18 cellular contexts compared by ENCODE assay signal in genomic region chr14:70771781-70772212, GRCh38. TPM values are rescaled to one million over a fixed set of nuclear protein-coding genes. Genes with fewer than 3 reads are reported as not detected.
DNase-seq lines count a peak whose midpoint lies in the region; FAIRE-seq and TF ChIP-seq lines count a peak whose summit lies in the region.
"Had no signal": no experiment of that assay in that cellular context is flagged by ENCODE, and none has a peak within 500 bp of the region (broad histone marks: within the 10 kb centered on the region; RNA-seq: fewer than 3 reads in every experiment).

No MANE protein-coding gene starts in this region.

- DNase-seq in HT1080 (ENCODE audit: low read depth) (peak; percentile 87), astrocyte of the spinal cord (ENCODE audit: low read depth, low spot score) (peak; percentile 56), renal cortical epithelial cell (ENCODE audit: low read depth) (peak; percentile 73), kidney (no peak), OCI-M2 (lab: John Stamatoyannopoulos, UW; ENCODE audit: unreplicated experiment) (no peak)
- no peak for DNase-seq in stimulated activated CD8-positive, alpha-beta memory T cell treated with anti-CD3 and anti-CD28 coated beads, Interleukin-4, amount 100 ng/mL, for 48 hours
- no peak for DNase-seq in stimulated activated CD4-positive, alpha-beta T cell treated with anti-CD3 and anti-CD28 coated beads, Interleukin-4, amount 100 ng/mL, for 1 hour
- DNase-seq: activated CD4-positive, alpha-beta T cell treated with anti-CD3 and anti-CD28 coated beads for 1 hour; activated CD8-positive, alpha-beta memory T cell treated with anti-CD3 and anti-CD28 coated beads, Interleukin-2, amount 50 U/mL, for 4 hours; activated naive CD4-positive, alpha-beta T cell treated with anti-CD3 and anti-CD28 coated beads, Interleukin-2, amount 50 U/mL, for 16 hours; DMS79; HFFc6; kidney glomerular epithelial cell; NCI-H2029 treated with DMSO at 0.1 percent for 48 hours; NCI-H774; T-helper 17 cell had no signal

- H3K4me1 ChIP-seq in iPS-15b (ENCODE audit: control insufficient read depth, insufficient read depth, low read length): peaks cover 18% of the 10 kb centered on the region
- H3K4me1 ChIP-seq in kidney (ENCODE audit: control insufficient read depth in 1 of 2, insufficient read depth in 1 of 2, low read depth in 1 of 2, low read length in 2 of 2): no peaks in the 10 kb centered on the region

- H3K27ac ChIP-seq in kidney (ENCODE audit: low read depth in 2 of 2, low read length in 2 of 2): no peak overlapping the region
- H3K27ac ChIP-seq: cardiac muscle cell had no signal

- H3K9me3 ChIP-seq in iPS-15b (ENCODE audit: control insufficient read depth, insufficient read depth, low read length) (no peaks in the 10 kb centered on the region), kidney (ENCODE audit: control insufficient read depth in 1 of 2, low read length in 2 of 2) (no peaks in the 10 kb centered on the region)

- intact Hi-C loops in kidney (cut with DNase I): no loop called here

- FAIRE-seq in kidney (lab: Jason Lieb, UNC): no peak

- in situ Hi-C loops in astrocyte of the spinal cord (cut with HindIII; ENCODE audit: low sequenced_read_pairs): no loop called here

- H3K9ac ChIP-seq in iPS-15b (ENCODE audit: low read depth, low read length) (peak overlapping the region; percentile 54), kidney (ENCODE audit: low read length in 2 of 2) (no peak overlapping the region)

- H3K36me3 ChIP-seq in iPS-15b (ENCODE audit: control insufficient read depth, insufficient read depth, low read length) (no peaks in the 10 kb centered on the region), kidney (ENCODE audit: control insufficient read depth in 1 of 2, insufficient read depth in 2 of 2, low read length in 2 of 2) (no peaks in the 10 kb centered on the region)
- H3K36me3 ChIP-seq: cardiac muscle cell had no signal

- H3K27me3 ChIP-seq in iPS-15b (ENCODE audit: control insufficient read depth, insufficient read depth, low read length): no peaks in the 10 kb centered on the region
- H3K27me3 ChIP-seq: cardiac muscle cell had no signal

- TF ChIP-seq CTCF in astrocyte of the spinal cord (IDR thresholded peaks at IDR 0.05; ENCODE audit: low read depth, low read length) (no peak), kidney (IDR thresholded peaks at IDR 0.05; ENCODE audit: borderline replicate concordance, extremely low read depth, insufficient read depth) (no peak)

- H3K4me3 ChIP-seq in astrocyte of the spinal cord (ENCODE audit: low read depth, low read length) (no peak overlapping the region), iPS-15b (ENCODE audit: low read depth, low read length) (no peak overlapping the region), kidney (ENCODE audit: low read length in 2 of 2) (no peak overlapping the region)
- H3K4me3 ChIP-seq: cardiac muscle cell had no signal

RNA-seq across cellular contexts. Expression of gene MAP3K9, which starts 37.5 kb away (rescaled TPM):
- 3.6 and 4.5 TPM in 2 replicates for total RNA-seq in HT1080 (2014; rRNA removed; shearing (Covaris generic))
- polyA plus RNA-seq in HT1080 (2015; cell fraction: cytosol; rRNA removed): 4.0 and 4.4 TPM in 2 replicates
- 10.0 and 10.1 TPM in 2 replicates for polyA plus RNA-seq in HT1080 (2015; cell fraction: nucleus; rRNA removed)
- total RNA-seq in renal cortical epithelial cell (14.4 and 19.7 TPM in 2 replicates), kidney (8.3 TPM)
- 1.0 TPM for polyA plus RNA-seq in kidney (ENCODE audit: insufficient read depth, low read depth, low replicate concordance)

Comparison
In these comparisons a context has a peak if more than half of its experiments do, and no peak if none do; other contexts are left out.
1. DNase-seq: peak in HT1080 (single experiment), astrocyte of the spinal cord (single experiment) and renal cortical epithelial cell (single experiment); none in stimulated activated CD8-positive, alpha-beta memory T cell treated with anti-CD3 and anti-CD28 coated beads, Interleukin-4, amount 100 ng/mL, for 48 hours (single experiment), kidney (single experiment), OCI-M2 (single experiment) and stimulated activated CD4-positive, alpha-beta T cell treated with anti-CD3 and anti-CD28 coated beads, Interleukin-4, amount 100 ng/mL, for 1 hour (single experiment).